In genomic region chr6:4972438-4972837, GRCh38 we compare ENCODE assay signal across 19 cellular contexts. TPM values are rescaled to one million over a fixed set of nuclear protein-coding genes. Genes with fewer than 3 reads are reported as not detected.
DNase-seq lines count a peak whose midpoint lies in the region; ATAC-seq and TF ChIP-seq lines count a peak whose summit lies in the region.
"Had no signal": no experiment of that assay in that cellular context is flagged by ENCODE, and none has a peak within 500 bp of the region (broad histone marks: within the 10 kb centered on the region; RNA-seq: fewer than 3 reads in every experiment).

No MANE protein-coding gene starts in this region.

- H3K27ac Mint-ChIP-seq in glutamatergic neuron (ENCODE audit: unreplicated experiment) = peak overlapping the region; percentile 67
- H3K27ac Mint-ChIP-seq in nephron = peak overlapping the region in 2 of 3 experiments; percentile 16 to 35
- no peak overlapping the region for H3K27ac Mint-ChIP-seq in osteocyte (ENCODE audit: unreplicated experiment)
- H3K27ac Mint-ChIP-seq: CD4-positive, alpha-beta memory T cell; HFFc6 had no signal

- ATAC-seq in Right ventricle myocardium inferior (no peak), HG03571 (IDR thresholded peaks at IDR 0.05; ENCODE audit: unreplicated experiment) (no peak)

- H3K9me3 Mint-ChIP-seq in glutamatergic neuron (ENCODE audit: unreplicated experiment) = no peaks in the 10 kb centered on the region
- peaks cover 12% of the 10 kb centered on the region for H3K9me3 Mint-ChIP-seq in nephron
- H3K9me3 Mint-ChIP-seq in osteocyte (ENCODE audit: unreplicated experiment) = peaks cover 3% of the 10 kb centered on the region

- H3K27me3 Mint-ChIP-seq in glutamatergic neuron (ENCODE audit: unreplicated experiment) (peaks cover 5% of the 10 kb centered on the region), nephron (ENCODE audit: low read depth) (peaks cover 3% of the 10 kb centered on the region), osteocyte (ENCODE audit: unreplicated experiment) (peaks cover 5% of the 10 kb centered on the region)

- H3K4me3 Mint-ChIP-seq in glutamatergic neuron (ENCODE audit: unreplicated experiment) (no peak overlapping the region), nephron (no peak overlapping the region), osteocyte (ENCODE audit: unreplicated experiment) (no peak overlapping the region)
- H3K4me3 Mint-ChIP-seq: CD4-positive, alpha-beta memory T cell; HFFc6 had no signal

- no peak for TF ChIP-seq CTCF in glutamatergic neuron (IDR thresholded peaks at IDR 0.05; ENCODE audit: partially characterized antibody, unreplicated experiment)
- TF ChIP-seq CTCF in nephron (IDR thresholded peaks at IDR 0.05; ENCODE audit: unreplicated experiment in 3 of 3) = no peak
- no peak for TF ChIP-seq CTCF in osteocyte (IDR thresholded peaks at IDR 0.05)

- no peaks in the 10 kb centered on the region for H3K4me1 Mint-ChIP-seq in glutamatergic neuron (ENCODE audit: low read depth, unreplicated experiment)
- H3K4me1 Mint-ChIP-seq in nephron = peaks cover 33% of the 10 kb centered on the region
- peaks cover 20% of the 10 kb centered on the region for H3K4me1 Mint-ChIP-seq in osteocyte (ENCODE audit: unreplicated experiment)
- H3K4me1 Mint-ChIP-seq: CD4-positive, alpha-beta memory T cell had no signal

- DNase-seq in cardiac septum (ENCODE audit: low spot score) = peak; percentile 58
- no peak for DNase-seq in Right ventricle myocardium inferior (ENCODE audit: missing footprints)
- DNase-seq in glutamatergic neuron = no peak
- peak; percentile 57 for DNase-seq in osteocyte (ENCODE audit: extremely low spot score, unreplicated experiment)
- no peak for DNase-seq in NCI-H82 (lab: John Stamatoyannopoulos, UW)
- no peak for DNase-seq in NCI-H446 treated with DMSO at 0.1 percent for 48 hours (lab: John Stamatoyannopoulos, UW)
- DNase-seq: ACHN; AML-193; BE2C; Calu3; CD4-positive, alpha-beta memory T cell; COR-L47; DMS53; DMS79 treated with DMSO at 0.1 percent for 48 hours; GF-D8; GM23248; HFFc6 had no signal

- intact Hi-C loops in cardiac septum (cut with DNase I) = no loop called here
- intact Hi-C loops in Right ventricle myocardium inferior (cut with DNase I) = no loop called here

- H3K36me3 Mint-ChIP-seq in glutamatergic neuron (ENCODE audit: unreplicated experiment) (peaks cover 4% of the 10 kb centered on the region), nephron (ENCODE audit: low read depth) (peaks cover 7% of the 10 kb centered on the region), osteocyte (ENCODE audit: unreplicated experiment) (no peaks in the 10 kb centered on the region)
- H3K36me3 Mint-ChIP-seq: CD4-positive, alpha-beta memory T cell had no signal

RNA-seq across cellular contexts. Expression of gene RPP40, which starts 31.4 kb away (rescaled TPM):
- 3.6 TPM for total RNA-seq in cardiac septum
- 4.2 TPM for total RNA-seq in Right ventricle myocardium inferior
- 6.9 TPM for total RNA-seq in glutamatergic neuron (ENCODE audit: unreplicated experiment)
- total RNA-seq in osteocyte = 4.2 and 5.6 TPM in 2 replicates

Comparison
In these comparisons a context has a peak if more than half of its experiments do, and no peak if none do; other contexts are left out.
1. DNase-seq: peak in cardiac septum (single experiment) and osteocyte (single experiment); none in Right ventricle myocardium inferior (single experiment), glutamatergic neuron (single experiment), NCI-H82 (single experiment) and NCI-H446 treated with DMSO at 0.1 percent for 48 hours (single experiment).